ENCODE assay signal across 1 cellular context in genomic region chr19:50025794-50026549, GRCh38.
TF ChIP-seq lines count a peak whose summit lies in the region.

Gene ZNF473, plus strand, starts transcription at chr19:50026005. Its CDS starts 5,078 bp downstream, at chr19:50031083.

TF ChIP-seq in HepG2, 621 proteins besides CTCF, POLR2A, EP300 and RAD21 (continued from another document):
- TF ChIP-seq ZNF713 (CRISPR knock-in tag; IDR thresholded peaks at IDR 0.05) (no peak), KLF11 (CRISPR knock-in tag; IDR thresholded peaks at IDR 0.05) (peak; percentile 99), ZKSCAN5 (CRISPR knock-in tag; IDR thresholded peaks at IDR 0.05) (peak; percentile 76; the same call in 1 of the 2 replicates), ZNF614 (CRISPR knock-in tag; IDR thresholded peaks at IDR 0.05; ENCODE audit: borderline replicate concordance) (peak; percentile 34; the same call in 1 of the 2 replicates), ZHX1 (CRISPR knock-in tag; IDR thresholded peaks at IDR 0.05; ENCODE audit: low read depth) (peak; percentile 96), ZNF562 (CRISPR knock-in tag; IDR thresholded peaks at IDR 0.05; ENCODE audit: borderline replicate concordance) (peak; percentile 92; the same call in 1 of the 2 replicates), ZNF225 (CRISPR knock-in tag; IDR thresholded peaks at IDR 0.05) (peak; percentile 90; the same call in 1 of the 2 replicates), PAF1 (CRISPR knock-in tag; IDR thresholded peaks at IDR 0.05) (no peak), POLR2G (IDR thresholded peaks at IDR 0.05; ENCODE audit: low read depth, low read length) (peak; percentile 78), MAZ (IDR thresholded peaks at IDR 0.05; ENCODE audit: borderline replicate concordance, low read depth, low read length) (no peak), MAZ (CRISPR knock-in tag; IDR thresholded peaks at IDR 0.05; ENCODE audit: low read depth) (peak; percentile 94), TFDP2 (CRISPR knock-in tag; IDR thresholded peaks at IDR 0.05) (peak; percentile 99), TOPORS (CRISPR knock-in tag; IDR thresholded peaks at IDR 0.05) (peak; percentile 96), E2F5 (CRISPR knock-in tag; conservative IDR thresholded peaks at IDR 0.05) (peak; percentile 97)
